ENCODE assay signal across 8 cellular contexts in the genomic region with DNA sequence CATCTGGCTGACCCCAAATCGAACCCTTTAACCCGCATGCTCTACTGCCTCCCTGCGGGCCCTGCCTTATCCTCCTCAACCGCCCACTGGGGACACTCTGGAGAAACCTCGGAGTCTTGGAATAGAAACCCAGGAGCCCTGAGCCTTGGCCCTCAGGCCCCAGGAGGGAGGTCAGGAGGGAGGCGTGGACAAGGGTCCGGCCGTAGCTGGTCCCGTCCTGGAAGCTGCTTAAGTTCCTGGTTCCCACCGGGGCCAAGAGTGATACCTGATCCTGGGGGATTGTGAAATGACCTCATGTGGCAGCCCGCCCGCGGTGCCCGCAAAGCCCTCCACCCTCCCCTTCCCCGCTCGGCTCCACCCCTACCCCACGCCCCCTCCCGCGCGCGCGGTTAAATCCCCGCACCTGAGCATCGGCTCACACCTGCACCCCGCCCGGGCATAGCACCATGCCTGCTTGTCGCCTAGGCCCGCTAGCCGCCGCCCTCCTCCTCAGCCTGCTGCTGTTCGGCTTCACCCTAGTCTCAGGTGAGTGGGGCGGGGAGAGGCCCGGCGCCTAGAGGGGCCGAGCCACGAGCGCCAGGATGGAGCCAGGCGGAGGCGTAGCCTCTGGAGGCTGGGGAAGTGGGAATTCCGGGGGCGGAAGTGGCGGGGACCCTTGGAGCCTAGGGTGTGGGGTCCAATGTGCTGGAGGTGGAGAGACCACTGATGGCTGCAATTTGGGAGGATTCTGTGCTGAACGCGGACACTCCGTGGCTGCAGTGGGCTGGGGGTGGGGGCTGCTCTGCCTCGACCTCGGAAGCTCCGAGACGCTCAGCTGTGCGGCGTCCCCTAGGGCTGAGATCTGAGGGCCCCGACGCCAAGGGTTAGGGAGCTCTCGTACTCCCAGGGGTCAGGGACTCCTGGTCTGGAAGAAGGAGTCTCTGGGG. TPM values are rescaled to one million over a fixed set of nuclear protein-coding genes. Genes with fewer than 3 reads are reported as not detected.
DNase-seq lines count a peak whose midpoint lies in the region; ATAC-seq, FAIRE-seq and TF ChIP-seq lines count a peak whose summit lies in the region.

Gene WFDC2, plus strand, starts transcription at position 418 of the 926 bp plus-strand sequence. Its CDS starts 29 bp downstream, at position 447.

- H3K4me3 ChIP-seq in NT2/D1 (ENCODE audit: insufficient read length, low read depth) (peak within 1 kb of the TSS; percentile 86), esophagus squamous epithelium (peak within 1 kb of the TSS; percentile 31 to 70 (median 52))

- TF ChIP-seq POLR2A in esophagus squamous epithelium (IDR thresholded peaks at IDR 0.05) (no peak), H54 (IDR thresholded peaks at IDR 0.05; ENCODE audit: low read depth, low read length) (no peak)

- no peak for ATAC-seq in HG03521 (IDR thresholded peaks at IDR 0.05; ENCODE audit: unreplicated experiment)

- H3K36me3 ChIP-seq in NT2/D1 (ENCODE audit: insufficient read depth, insufficient read length, low read length) = no peaks in the 10 kb centered on the region
- H3K36me3 ChIP-seq in esophagus squamous epithelium = no peaks in the 10 kb centered on the region

- peaks cover 5% of the 10 kb centered on the region for H3K9me3 Mint-ChIP-seq in neural crest cell

- 0 to 22% methylated on average over 5 to 7 of the region's 54 CpGs for WGBS in esophagus squamous epithelium, 2 donors

- peaks cover 32% of the 10 kb centered on the region for H3K27me3 Mint-ChIP-seq in neural crest cell (ENCODE audit: low read depth)

- DNase-seq in NCI-H524 (lab: John Stamatoyannopoulos, UW) (peak; percentile 4 to 31), NCI-H524 treated with DMSO at 0.1 percent for 48 hours (lab: John Stamatoyannopoulos, UW) (no peak), NT2/D1 (ENCODE audit: low read depth, low spot score) (no peak), esophagus squamous epithelium (lab: John Stamatoyannopoulos, UW) (no peak), neural crest cell (ENCODE audit: low read depth, low spot score) (no peak), H54 (ENCODE audit: insufficient read length, low spot score) (no peak), KG1 (lab: John Stamatoyannopoulos, UW) (no peak)

- peak within 1 kb of the TSS; percentile 57 for H3K4me3 Mint-ChIP-seq in neural crest cell

- H3K9me3 ChIP-seq in NT2/D1 (ENCODE audit: insufficient read depth, low read length) = no peaks in the 10 kb centered on the region
- H3K9me3 ChIP-seq in esophagus squamous epithelium = no peaks in the 10 kb centered on the region

- peak within 1 kb of the TSS; percentile 54 to 77 (median 68) for H3K27ac ChIP-seq in esophagus squamous epithelium

- TF ChIP-seq CTCF in esophagus squamous epithelium (IDR thresholded peaks at IDR 0.05) = no peak
- TF ChIP-seq CTCF in neural crest cell (conservative IDR thresholded peaks at IDR 0.05) = peak; percentile 23

- peaks cover 4% of the 10 kb centered on the region for H3K27me3 ChIP-seq in NT2/D1 (ENCODE audit: insufficient read depth, insufficient read length)
- H3K27me3 ChIP-seq in esophagus squamous epithelium = peaks cover 0 to 80% (median 3%) of the 10 kb centered on the region in 4 donors

- H3K4me1 ChIP-seq in NT2/D1 (ENCODE audit: insufficient read depth, insufficient read length) (peaks cover 14% of the 10 kb centered on the region), esophagus squamous epithelium (peaks cover 17 to 22% (median 19%) of the 10 kb centered on the region in 3 donors)

- peaks cover 14% of the 10 kb centered on the region for H3K4me1 Mint-ChIP-seq in neural crest cell

- peak within 1 kb of the TSS; percentile 82 for H3K9ac ChIP-seq in NT2/D1 (ENCODE audit: insufficient read length, low read depth)

- intact Hi-C loops in esophagus squamous epithelium (cut with DNase I) = loop anchor here (10.0 kb wide), 1 partner anchor 305 kb away; no protein-coding TSS in a partner anchor

- peak within 1 kb of the TSS; percentile 93 for H3K27ac Mint-ChIP-seq in neural crest cell (ENCODE audit: unreplicated experiment)

- H3K36me3 Mint-ChIP-seq in neural crest cell (ENCODE audit: low read depth) = peaks cover 2% of the 10 kb centered on the region

- FAIRE-seq in H54 (lab: Jason Lieb, UNC) = no peak

RNA-seq across cellular contexts. Expression of gene WFDC2, which starts in this region (rescaled TPM):
- total RNA-seq in esophagus squamous epithelium (10 to 100 TPM in 1 of 4 donors, under 1 TPM in 1, not detected in 2; 0.99 to 37.7 TPM), neural crest cell (7.4 and 8.7 TPM in 2 replicates)

Comparison
In these comparisons a context has a peak if more than half of its experiments do, and no peak if none do; other contexts are left out.
1. DNase-seq: peak in NCI-H524 (2 of 2); none in NCI-H524 treated with DMSO at 0.1 percent for 48 hours (single experiment), NT2/D1 (single experiment), esophagus squamous epithelium (single experiment), neural crest cell (single experiment), H54 (single experiment) and KG1 (single experiment).